1 cellular context compared by ENCODE assay signal in the genomic region with DNA sequence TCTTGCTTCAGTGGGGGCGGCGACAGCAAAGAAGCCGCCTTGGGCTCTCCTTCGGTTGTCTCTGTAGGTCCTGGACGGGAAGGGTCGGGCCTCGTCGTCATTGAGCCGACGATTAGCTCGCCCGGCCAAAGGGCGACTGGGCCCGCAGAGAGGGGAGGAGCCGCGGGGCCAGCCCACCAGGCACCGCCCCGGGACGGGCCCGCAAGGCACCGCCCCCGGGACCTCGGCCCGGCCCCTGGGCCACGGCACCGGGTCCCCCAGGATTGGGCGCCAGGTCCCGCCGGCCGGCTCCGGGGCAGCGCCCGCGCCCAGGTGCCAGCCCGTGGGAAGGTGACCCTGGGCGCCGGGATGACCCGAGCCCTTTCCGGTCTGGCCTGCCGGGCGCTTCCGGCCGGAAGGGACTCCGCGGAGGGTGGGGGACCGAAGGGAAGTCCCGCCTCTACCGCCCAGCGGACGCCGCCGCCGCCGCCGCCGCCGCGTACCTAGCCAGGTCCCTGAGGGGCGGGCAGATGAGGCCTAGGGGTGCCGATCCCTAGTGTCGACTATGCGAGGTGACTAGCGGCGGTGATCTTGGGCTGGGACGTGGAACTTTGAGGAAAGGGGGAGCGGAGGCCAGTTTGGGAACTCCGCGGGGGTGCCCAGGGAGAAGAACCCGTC.
A peak's percentile ranks its signal among the peaks of the same experiment; 100 is the strongest.
TF ChIP-seq lines count a peak whose summit lies in the region.

Gene GBA2 (minus strand): TSS at position 371 of the 657 bp plus-strand sequence. CDS start 524 bp downstream, outside the sequence.
Gene RGP1 (plus strand): TSS at position 430 of the 657 bp plus-strand sequence. CDS start 469 bp downstream, outside the sequence.

TF ChIP-seq in A549, 52 proteins besides CTCF, POLR2A, EP300 and RAD21 (continued from another document):
- TF ChIP-seq RCOR1 (IDR thresholded peaks at IDR 0.05; ENCODE audit: low read depth, low read length): no peak
- no peak for TF ChIP-seq PBX3 (IDR thresholded peaks at IDR 0.05)
- no peak for TF ChIP-seq HDAC2 (IDR thresholded peaks at IDR 0.05)
- TF ChIP-seq HES2 (IDR thresholded peaks at IDR 0.05): no peak
- TF ChIP-seq FOXS1 (CRISPR knock-in tag; IDR thresholded peaks at IDR 0.05): no peak
- no peak for TF ChIP-seq SMC3 (IDR thresholded peaks at IDR 0.05)
- no peak for TF ChIP-seq MAFK (IDR thresholded peaks at IDR 0.05; ENCODE audit: partially characterized antibody)
- TF ChIP-seq SREBF2 (IDR thresholded peaks at IDR 0.05): no peak
- no peak for TF ChIP-seq MAZ (IDR thresholded peaks at IDR 0.05; ENCODE audit: borderline replicate concordance, low read depth, low read length)
- TF ChIP-seq HOXB13 (CRISPR knock-in tag; IDR thresholded peaks at IDR 0.05; ENCODE audit: low read depth): no peak
- no peak for TF ChIP-seq KDM5A (IDR thresholded peaks at IDR 0.05)
- TF ChIP-seq HOXB5 (CRISPR knock-in tag; IDR thresholded peaks at IDR 0.05): 0 out of 2 replicates have a peak, but pooled peaks have one; percentile 48
- peak; percentile 81 for TF ChIP-seq ESRRA (IDR thresholded peaks at IDR 0.05; ENCODE audit: borderline replicate concordance, low read length)
- no peak for TF ChIP-seq CHD2 (IDR thresholded peaks at IDR 0.05; ENCODE audit: low read length, partially characterized antibody)
- TF ChIP-seq JUNB (IDR thresholded peaks at IDR 0.05): no peak
- TF ChIP-seq CEBPB (IDR thresholded peaks at IDR 0.05): no peak
- TF ChIP-seq NFE2L2 (conservative IDR thresholded peaks at IDR 0.05; ENCODE audit: low read length): no peak
- TF ChIP-seq BHLHE40 (IDR thresholded peaks at IDR 0.05; ENCODE audit: low read depth, low read length): no peak
- TF ChIP-seq PHF8 (IDR thresholded peaks at IDR 0.05; ENCODE audit: borderline replicate concordance, low read depth): peak; percentile 40; the same call in 1 of the 2 replicates
- TF ChIP-seq USF2 (IDR thresholded peaks at IDR 0.05): no peak
- TF ChIP-seq RARB (CRISPR knock-in tag; IDR thresholded peaks at IDR 0.05): no peak
- peak; percentile 32 to 85; a peak in 4 of 5 replicates for TF ChIP-seq JUN (IDR thresholded peaks at IDR 0.05)
- no peak for TF ChIP-seq CHD4 (IDR thresholded peaks at IDR 0.05; ENCODE audit: borderline replicate concordance)
- no peak for TF ChIP-seq HMGXB4 (CRISPR knock-in tag; IDR thresholded peaks at IDR 0.05; ENCODE audit: borderline replicate concordance)
- TF ChIP-seq EHF (CRISPR knock-in tag; IDR thresholded peaks at IDR 0.05): no peak
- TF ChIP-seq REST (IDR thresholded peaks at IDR 0.05): no peak
- no peak for TF ChIP-seq ZNF302 (CRISPR knock-in tag; IDR thresholded peaks at IDR 0.05)
- no peak for TF ChIP-seq ZFP36 (IDR thresholded peaks at IDR 0.05; ENCODE audit: borderline replicate concordance, partially characterized antibody)
- no peak for TF ChIP-seq FOSB (CRISPR knock-in tag; IDR thresholded peaks at IDR 0.05)
- no peak for TF ChIP-seq RFX5 (IDR thresholded peaks at IDR 0.05)
- no peak for TF ChIP-seq GATA3 (IDR thresholded peaks at IDR 0.05; ENCODE audit: borderline replicate concordance)
- no peak for TF ChIP-seq NPAS2 (CRISPR knock-in tag; IDR thresholded peaks at IDR 0.05; ENCODE audit: borderline replicate concordance)
